Comparison of ENCODE assay signal across 27 cellular contexts in the genomic region with DNA sequence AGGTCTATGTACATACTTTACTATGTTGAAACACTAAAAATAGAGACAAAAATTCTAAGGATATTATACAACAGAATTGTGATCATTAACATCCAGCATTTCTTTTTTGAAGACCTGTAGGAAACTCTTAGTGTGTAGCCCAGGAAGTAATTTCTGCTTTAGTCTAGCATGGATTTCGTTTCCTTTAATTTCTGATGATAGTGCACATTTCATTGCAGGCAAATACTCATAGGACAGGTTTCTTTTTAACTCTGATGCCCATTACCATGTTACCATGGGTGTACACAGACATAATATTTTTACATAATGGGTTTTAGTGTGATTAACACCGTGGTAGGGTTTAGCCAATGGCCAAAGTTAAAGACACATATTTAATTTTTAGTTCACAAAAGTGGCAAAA.
"Had no signal": no experiment of that assay in that cellular context is flagged by ENCODE, and none has a peak within 500 bp of the region (broad histone marks: within the 10 kb centered on the region; RNA-seq: fewer than 3 reads in every experiment).

No MANE protein-coding gene starts in this region.

- H3K9me3 Mint-ChIP-seq: effector memory CD8-positive, alpha-beta T cell had no signal

- H3K27me3 Mint-ChIP-seq: dendritic cell treated with granulocyte-macrophage colony-stimulating factor and Interleukin-4, amounts not matched to agents 40 ng/mL and 50 ng/mL, for 4 days had no signal

- DNase-seq: colonic mucosa; cortex of kidney; effector CD8-positive, alpha-beta T cell; effector memory CD8-positive, alpha-beta T cell; endodermal cell; erythroblast; esophagus squamous epithelium; foreskin fibroblast; foreskin melanocyte; gastrocnemius medialis; glutamatergic neuron; head of caudate nucleus; heart right ventricle; hippocampal formation; left cardiac atrium; left lung; left ventricle myocardium superior; lower lobe of right lung; mesenchymal stem cell; mucosa of descending colon had no signal

- ATAC-seq: effector memory CD8-positive, alpha-beta T cell; esophagus mucosa; gastrocnemius medialis; heart right ventricle; left cardiac atrium; left lung; left ventricle myocardium superior; lower lobe of right lung had no signal

- FAIRE-seq: endometrium, islet of Langerhans, keratinocyte had no signal

- H3K27me3 ChIP-seq: colonic mucosa, esophagus squamous epithelium, gastrocnemius medialis, left lung had no signal

- H3K4me1 ChIP-seq: colonic mucosa, esophagus squamous epithelium, gastrocnemius medialis, heart right ventricle, left lung, lower lobe of right lung had no signal

- H3K27ac Mint-ChIP-seq: dendritic cell treated with granulocyte-macrophage colony-stimulating factor and Interleukin-4, amounts not matched to agents 40 ng/mL and 50 ng/mL, for 4 days; effector memory CD8-positive, alpha-beta T cell; endodermal cell; mesothelial cell of epicardium had no signal

- H3K9me3 ChIP-seq: colonic mucosa, esophagus squamous epithelium, gastrocnemius medialis, left lung, lower lobe of right lung, mucosa of descending colon had no signal

- H3K4me3 Mint-ChIP-seq: dendritic cell treated with granulocyte-macrophage colony-stimulating factor and Interleukin-4, amounts not matched to agents 40 ng/mL and 50 ng/mL, for 4 days; effector memory CD8-positive, alpha-beta T cell; endodermal cell; mesothelial cell of epicardium had no signal

- H3K36me3 ChIP-seq: colonic mucosa, esophagus squamous epithelium, gastrocnemius medialis, heart right ventricle, left lung, lower lobe of right lung had no signal

- H3K27ac ChIP-seq: colonic mucosa, epithelial cell of prostate, esophagus squamous epithelium, gastrocnemius medialis, heart right ventricle, left lung, lower lobe of right lung had no signal

- H3K4me3 ChIP-seq: colonic mucosa, esophagus squamous epithelium, gastrocnemius medialis, heart right ventricle, left lung, lower lobe of right lung, mucosa of descending colon had no signal

- H3K36me3 Mint-ChIP-seq: mesothelial cell of epicardium had no signal

- H3K4me1 Mint-ChIP-seq: mesothelial cell of epicardium had no signal
